ENCODE assay signal across 12 cellular contexts in genomic region chr11:83970061-83970671, GRCh38.
DNase-seq lines count a peak whose midpoint lies in the region; ATAC-seq lines count a peak whose summit lies in the region.
"Had no signal": no experiment of that assay in that cellular context is flagged by ENCODE, and none has a peak within 500 bp of the region (broad histone marks: within the 10 kb centered on the region; RNA-seq: fewer than 3 reads in every experiment).

No MANE protein-coding gene starts in this region.

- DNase-seq in NCI-H82 (lab: John Stamatoyannopoulos, UW): peak; percentile 25
- no peak for DNase-seq in NCI-H82 treated with DMSO at 0.1 percent for 48 hours (lab: John Stamatoyannopoulos, UW; ENCODE audit: unreplicated experiment)
- no peak for DNase-seq in RPMI8226
- no peak for DNase-seq in NCI-H748 (lab: John Stamatoyannopoulos, UW; ENCODE audit: unreplicated experiment)
- DNase-seq in DMS79 (lab: John Stamatoyannopoulos, UW): no peak
- DNase-seq: 8988T, head of caudate nucleus, mucosa of descending colon, sigmoid colon had no signal

- peak overlapping the region; percentile 70 for H3K27ac ChIP-seq in temporal lobe (ENCODE audit: low read depth, low read length)
- H3K27ac ChIP-seq: sigmoid colon had no signal

- ATAC-seq in HG02852 (IDR thresholded peaks at IDR 0.05; ENCODE audit: unreplicated experiment) (peak; percentile 84), HG03558 (IDR thresholded peaks at IDR 0.05; ENCODE audit: extremely low read depth, unreplicated experiment) (peak; percentile 81)
- ATAC-seq: mucosa of descending colon had no signal
